Comparison of ENCODE assay signal across 11 cellular contexts in genomic region chr2:131425191-131426021, GRCh38. TPM values are rescaled to one million over a fixed set of nuclear protein-coding genes. Genes with fewer than 3 reads are reported as not detected.
A peak's percentile ranks its signal among the peaks of the same experiment; 100 is the strongest.
DNase-seq lines count a peak whose midpoint lies in the region; ATAC-seq and TF ChIP-seq lines count a peak whose summit lies in the region.
"Had no signal": no experiment of that assay in that cellular context is flagged by ENCODE, and none has a peak within 500 bp of the region (broad histone marks: within the 10 kb centered on the region; RNA-seq: fewer than 3 reads in every experiment).

No MANE protein-coding gene starts in this region.

- H3K27me3 Mint-ChIP-seq in activated CD4-positive, alpha-beta T cell treated with anti-CD3 and anti-CD28 coated beads, Interleukin-2, amount 10 ng/mL, durations not matched to agents 24 days and 14 days: peaks cover 68% of the 10 kb centered on the region
- H3K27me3 Mint-ChIP-seq in WTC11 (ENCODE audit: low read depth): peaks cover 62% of the 10 kb centered on the region

- peaks cover 3% of the 10 kb centered on the region for H3K36me3 Mint-ChIP-seq in activated CD4-positive, alpha-beta T cell treated with anti-CD3 and anti-CD28 coated beads, Interleukin-2, amount 10 ng/mL, durations not matched to agents 24 days and 14 days (ENCODE audit: low read depth)
- H3K36me3 Mint-ChIP-seq in WTC11: peaks cover 6% of the 10 kb centered on the region

- peaks cover 74% of the 10 kb centered on the region for H3K27me3 ChIP-seq in skeletal muscle satellite cell (ENCODE audit: control insufficient read depth, insufficient read depth, low read length)

- peak overlapping the region; percentile 32 for H3K4me3 Mint-ChIP-seq in activated CD4-positive, alpha-beta T cell treated with anti-CD3 and anti-CD28 coated beads, Interleukin-2, amount 10 ng/mL, durations not matched to agents 24 days and 14 days
- peak overlapping the region; percentile 51 for H3K4me3 Mint-ChIP-seq in WTC11

- H3K27ac Mint-ChIP-seq in activated CD4-positive, alpha-beta T cell treated with anti-CD3 and anti-CD28 coated beads, Interleukin-2, amount 10 ng/mL, durations not matched to agents 24 days and 14 days: no peak overlapping the region
- no peak overlapping the region for H3K27ac Mint-ChIP-seq in WTC11

- intact Hi-C loops in activated CD4-positive, alpha-beta T cell treated with anti-CD3 and anti-CD28 coated beads, Interleukin-2, amount 10 ng/mL, durations not matched to agents 24 days and 14 days (cut with micrococcal nuclease): loop anchor here (5.0 kb wide), 1 partner anchor 257 kb away; no protein-coding TSS in a partner anchor
- intact Hi-C loops in left ventricle myocardium superior (cut with micrococcal nuclease): no loop called here

- H3K9me3 ChIP-seq in skeletal muscle satellite cell (replicated peaks; ENCODE audit: low read length): no peaks in the 10 kb centered on the region
- H3K9me3 ChIP-seq: right lobe of liver had no signal

- POLR2A ChIA-PET in WTC11 (lab: Charles Lee): no interaction called here

- TF ChIP-seq CTCF in WTC11 (IDR thresholded peaks at IDR 0.05): no peak

- peak; percentile 71 for DNase-seq in activated CD4-positive, alpha-beta T cell treated with anti-CD3 and anti-CD28 coated beads, Interleukin-2, amount 10 ng/mL, durations not matched to agents 24 days and 14 days
- no peak for DNase-seq in activated CD4-positive, alpha-beta T cell treated with anti-CD3 and anti-CD28 coated beads for 4 hours
- DNase-seq in WTC11 (ENCODE audit: low spot score) (peak; percentile 27), left ventricle myocardium superior (no peak), GF-D8 (lab: John Stamatoyannopoulos, UW) (no peak), amygdala (lab: John Stamatoyannopoulos, UW) (no peak), NCI-H2196 treated with DMSO at 0.1 percent for 48 hours (lab: John Stamatoyannopoulos, UW; ENCODE audit: unreplicated experiment) (no peak)
- DNase-seq: cortex of kidney, NCI-H1092 treated with DMSO at 0.1 percent for 48 hours, right lobe of liver had no signal

- ATAC-seq in WTC11 (peak; percentile 62), left ventricle myocardium superior (peak; percentile 38)

- H3K4me1 ChIP-seq in skeletal muscle satellite cell (ENCODE audit: control insufficient read depth, insufficient read depth, low read length): no peaks in the 10 kb centered on the region
- H3K4me1 ChIP-seq: right lobe of liver had no signal

- no peaks in the 10 kb centered on the region for H3K9me3 Mint-ChIP-seq in activated CD4-positive, alpha-beta T cell treated with anti-CD3 and anti-CD28 coated beads, Interleukin-2, amount 10 ng/mL, durations not matched to agents 24 days and 14 days
- peaks cover 5% of the 10 kb centered on the region; the same call in 1 of the 2 replicates for H3K9me3 Mint-ChIP-seq in WTC11

- H3K36me3 ChIP-seq in skeletal muscle satellite cell (ENCODE audit: insufficient read depth, low read length): no peaks in the 10 kb centered on the region
- H3K36me3 ChIP-seq: right lobe of liver had no signal

- H3K4me1 Mint-ChIP-seq in activated CD4-positive, alpha-beta T cell treated with anti-CD3 and anti-CD28 coated beads, Interleukin-2, amount 10 ng/mL, durations not matched to agents 24 days and 14 days: peaks cover 7% of the 10 kb centered on the region
- peaks cover 30% of the 10 kb centered on the region for H3K4me1 Mint-ChIP-seq in WTC11

- H3K4me3 ChIP-seq in skeletal muscle satellite cell (ENCODE audit: low read length): no peak overlapping the region
- H3K4me3 ChIP-seq: right lobe of liver had no signal

- CTCF ChIA-PET in WTC11 (lab: Charles Lee): no interaction called here

- no peak overlapping the region for H3K9ac ChIP-seq in skeletal muscle satellite cell (ENCODE audit: low read depth, low read length)

- H3K4me2 ChIP-seq in skeletal muscle satellite cell (ENCODE audit: low read length): peak overlapping the region; percentile 37

TF ChIP-seq in WTC11, 78 proteins besides CTCF, POLR2A, EP300 and RAD21:
- TF ChIP-seq PRRX2 (CRISPR knock-in tag; IDR thresholded peaks at IDR 0.05) (no peak), TP53 (CRISPR knock-in tag; IDR thresholded peaks at IDR 0.05) (no peak), TCF7 (CRISPR knock-in tag; IDR thresholded peaks at IDR 0.05; ENCODE audit: low read depth) (no peak), ZNF396 (CRISPR knock-in tag; IDR thresholded peaks at IDR 0.05; ENCODE audit: borderline replicate concordance) (no peak), EMX1 (CRISPR knock-in tag; IDR thresholded peaks at IDR 0.05) (no peak), FOXJ3 (CRISPR knock-in tag; IDR thresholded peaks at IDR 0.05; ENCODE audit: borderline replicate concordance) (no peak), KAT7 (CRISPR knock-in tag; IDR thresholded peaks at IDR 0.05; ENCODE audit: borderline replicate concordance) (no peak), HMGA2 (CRISPR knock-in tag; IDR thresholded peaks at IDR 0.05) (no peak), NR3C1 (CRISPR knock-in tag; conservative IDR thresholded peaks at IDR 0.05; ENCODE audit: low read depth) (no peak)
- TF ChIP-seq, protein P1, sequence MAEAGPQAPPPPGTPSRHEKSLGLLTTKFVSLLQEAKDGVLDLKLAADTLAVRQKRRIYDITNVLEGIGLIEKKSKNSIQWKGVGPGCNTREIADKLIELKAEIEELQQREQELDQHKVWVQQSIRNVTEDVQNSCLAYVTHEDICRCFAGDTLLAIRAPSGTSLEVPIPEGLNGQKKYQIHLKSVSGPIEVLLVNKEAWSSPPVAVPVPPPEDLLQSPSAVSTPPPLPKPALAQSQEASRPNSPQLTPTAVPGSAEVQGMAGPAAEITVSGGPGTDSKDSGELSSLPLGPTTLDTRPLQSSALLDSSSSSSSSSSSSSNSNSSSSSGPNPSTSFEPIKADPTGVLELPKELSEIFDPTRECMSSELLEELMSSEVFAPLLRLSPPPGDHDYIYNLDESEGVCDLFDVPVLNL (CRISPR knock-in tag; IDR thresholded peaks at IDR 0.05; ENCODE audit: borderline replicate concordance, low read depth): no peak
- TF ChIP-seq, protein P2, sequence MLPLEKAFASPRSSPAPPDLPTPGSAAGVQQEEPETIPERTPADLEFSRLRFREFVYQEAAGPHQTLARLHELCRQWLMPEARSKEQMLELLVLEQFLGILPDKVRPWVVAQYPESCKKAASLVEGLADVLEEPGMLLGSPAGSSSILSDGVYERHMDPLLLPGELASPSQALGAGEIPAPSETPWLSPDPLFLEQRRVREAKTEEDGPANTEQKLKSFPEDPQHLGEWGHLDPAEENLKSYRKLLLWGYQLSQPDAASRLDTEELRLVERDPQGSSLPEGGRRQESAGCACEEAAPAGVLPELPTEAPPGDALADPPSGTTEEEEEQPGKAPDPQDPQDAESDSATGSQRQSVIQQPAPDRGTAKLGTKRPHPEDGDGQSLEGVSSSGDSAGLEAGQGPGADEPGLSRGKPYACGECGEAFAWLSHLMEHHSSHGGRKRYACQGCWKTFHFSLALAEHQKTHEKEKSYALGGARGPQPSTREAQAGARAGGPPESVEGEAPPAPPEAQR (CRISPR knock-in tag; IDR thresholded peaks at IDR 0.05): no peak
- TF ChIP-seq, protein P3, sequence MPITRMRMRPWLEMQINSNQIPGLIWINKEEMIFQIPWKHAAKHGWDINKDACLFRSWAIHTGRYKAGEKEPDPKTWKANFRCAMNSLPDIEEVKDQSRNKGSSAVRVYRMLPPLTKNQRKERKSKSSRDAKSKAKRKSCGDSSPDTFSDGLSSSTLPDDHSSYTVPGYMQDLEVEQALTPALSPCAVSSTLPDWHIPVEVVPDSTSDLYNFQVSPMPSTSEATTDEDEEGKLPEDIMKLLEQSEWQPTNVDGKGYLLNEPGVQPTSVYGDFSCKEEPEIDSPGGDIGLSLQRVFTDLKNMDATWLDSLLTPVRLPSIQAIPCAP (CRISPR knock-in tag; IDR thresholded peaks at IDR 0.05): no peak

RNA-seq across cellular contexts. Expression of gene TUBA3D, which starts 50.5 kb away (rescaled TPM):
- total RNA-seq in activated CD4-positive, alpha-beta T cell treated with anti-CD3 and anti-CD28 coated beads, Interleukin-2, amount 10 ng/mL, durations not matched to agents 24 days and 14 days: not detected in 2 replicates
- total RNA-seq in WTC11 (2021): 0.25 to 0.28 TPM in 2 of 3 replicates, not detected in the other
- total RNA-seq in left ventricle myocardium superior: 100 TPM
- not detected in 2 replicates for total RNA-seq in skeletal muscle satellite cell (2012; rRNA removed)

Comparison
In these comparisons a context has a peak if more than half of its experiments do, and no peak if none do; other contexts are left out.
1. DNase-seq: peak in activated CD4-positive, alpha-beta T cell treated with anti-CD3 and anti-CD28 coated beads, Interleukin-2, amount 10 ng/mL, durations not matched to agents 24 days and 14 days (single experiment) and WTC11 (single experiment); none in activated CD4-positive, alpha-beta T cell treated with anti-CD3 and anti-CD28 coated beads for 4 hours (0 of 2), left ventricle myocardium superior (single experiment), GF-D8 (single experiment), amygdala (0 of 56) and NCI-H2196 treated with DMSO at 0.1 percent for 48 hours (single experiment).
2. RNA of gene TUBA3D, which starts 50.5 kb away (total RNA-seq): 100 TPM in left ventricle myocardium superior (single experiment); 0.25 to 0.28 TPM in WTC11 and not detected in activated CD4-positive, alpha-beta T cell treated with anti-CD3 and anti-CD28 coated beads, Interleukin-2, amount 10 ng/mL, durations not matched to agents 24 days and 14 days; every median in the first group is over 10 times any median in the second.